Comparison of ENCODE assay signal across 8 cellular contexts in genomic region chr5:79858097-79858723, GRCh38.
DNase-seq lines count a peak whose midpoint lies in the region; ATAC-seq and TF ChIP-seq lines count a peak whose summit lies in the region.

No MANE protein-coding gene starts in this region.

- POLR2A ChIA-PET in activated CD4-positive, alpha-beta T cell treated with anti-CD3 and anti-CD28 coated beads for 36 hours (lab: Charles Lee), result no interaction called here

- H3K4me1 Mint-ChIP-seq in activated CD4-positive, alpha-beta T cell treated with anti-CD3 and anti-CD28 coated beads for 36 hours, result peaks cover 5% of the 10 kb centered on the region
- no peaks in the 10 kb centered on the region for H3K4me1 Mint-ChIP-seq in chondrocyte (ENCODE audit: low read depth)

- H3K27me3 Mint-ChIP-seq in activated CD4-positive, alpha-beta T cell treated with anti-CD3 and anti-CD28 coated beads for 36 hours, result peaks cover 3% of the 10 kb centered on the region
- peaks cover 37% of the 10 kb centered on the region for H3K27me3 Mint-ChIP-seq in chondrocyte (ENCODE audit: low read depth)

- H3K4me3 Mint-ChIP-seq in activated CD4-positive, alpha-beta T cell treated with anti-CD3 and anti-CD28 coated beads for 36 hours, result no peak overlapping the region
- no peak overlapping the region for H3K4me3 Mint-ChIP-seq in chondrocyte (ENCODE audit: unreplicated experiment)

- CTCF ChIA-PET in activated CD4-positive, alpha-beta T cell treated with anti-CD3 and anti-CD28 coated beads for 36 hours (lab: Charles Lee), result interaction anchor here (0.7 to 3.0 kb wide), 13 partner anchors 15 to 304 kb away, joined by 3 to 17 read pairs (median 4); no protein-coding TSS in a partner anchor

- H3K36me3 Mint-ChIP-seq in activated CD4-positive, alpha-beta T cell treated with anti-CD3 and anti-CD28 coated beads for 36 hours (ENCODE audit: low read depth), result no peaks in the 10 kb centered on the region
- H3K36me3 Mint-ChIP-seq in chondrocyte (ENCODE audit: low read depth), result no peaks in the 10 kb centered on the region

- intact Hi-C loops in activated CD4-positive, alpha-beta T cell treated with anti-CD3 and anti-CD28 coated beads for 36 hours (cut with DNase I, micrococcal nuclease), result loop anchor here (1.0 to 5.0 kb wide), 3 partner anchors 156 to 836 kb away; no protein-coding TSS in a partner anchor

- no peaks in the 10 kb centered on the region for H3K9me3 Mint-ChIP-seq in activated CD4-positive, alpha-beta T cell treated with anti-CD3 and anti-CD28 coated beads for 36 hours (ENCODE audit: low read depth)
- H3K9me3 Mint-ChIP-seq in chondrocyte (ENCODE audit: low read depth), result no peaks in the 10 kb centered on the region

- peak; percentile 60 for ATAC-seq in activated CD4-positive, alpha-beta T cell treated with anti-CD3 and anti-CD28 coated beads for 36 hours
- ATAC-seq in left lobe of liver (peak; percentile 98), HG02642 (IDR thresholded peaks at IDR 0.05; ENCODE audit: poor library complexity, unreplicated experiment) (no peak)

- peak; percentile 99 for TF ChIP-seq CTCF in chondrocyte (IDR thresholded peaks at IDR 0.05)

- no peak overlapping the region for H3K27ac Mint-ChIP-seq in activated CD4-positive, alpha-beta T cell treated with anti-CD3 and anti-CD28 coated beads for 36 hours
- H3K27ac Mint-ChIP-seq in chondrocyte (ENCODE audit: unreplicated experiment), result no peak overlapping the region

- DNase-seq in activated gamma-delta T cell treated with Interleukin-2 at 50 U/mL for 16 hours (peak; percentile 78), activated gamma-delta T cell (lab: John Stamatoyannopoulos, UW) (no peak), NCI-H2081 (lab: John Stamatoyannopoulos, UW) (peak; percentile 31 to 52), chondrocyte (ENCODE audit: low spot score) (no peak), left lobe of liver (ENCODE audit: low spot score) (peak; percentile 75)
- DNase-seq in activated CD4-positive, alpha-beta T cell treated with anti-CD3 and anti-CD28 coated beads for 36 hours, result peak; percentile 91
- peak; percentile 65 to 79 for DNase-seq in stimulated activated CD4-positive, alpha-beta T cell treated with anti-CD3 and anti-CD28 coated beads, Interleukin-4, amount 100 ng/mL, for 4 hours

Comparison
In these comparisons a context has a peak if more than half of its experiments do, and no peak if none do; other contexts are left out.
1. DNase-seq: peak in activated gamma-delta T cell treated with Interleukin-2 at 50 U/mL for 16 hours (single experiment), NCI-H2081 (2 of 2), activated CD4-positive, alpha-beta T cell treated with anti-CD3 and anti-CD28 coated beads for 36 hours (single experiment), left lobe of liver (single experiment) and stimulated activated CD4-positive, alpha-beta T cell treated with anti-CD3 and anti-CD28 coated beads, Interleukin-4, amount 100 ng/mL, for 4 hours (2 of 2); none in activated gamma-delta T cell (single experiment) and chondrocyte (single experiment).